ENCODE assay signal across 8 cellular contexts in the genomic region with DNA sequence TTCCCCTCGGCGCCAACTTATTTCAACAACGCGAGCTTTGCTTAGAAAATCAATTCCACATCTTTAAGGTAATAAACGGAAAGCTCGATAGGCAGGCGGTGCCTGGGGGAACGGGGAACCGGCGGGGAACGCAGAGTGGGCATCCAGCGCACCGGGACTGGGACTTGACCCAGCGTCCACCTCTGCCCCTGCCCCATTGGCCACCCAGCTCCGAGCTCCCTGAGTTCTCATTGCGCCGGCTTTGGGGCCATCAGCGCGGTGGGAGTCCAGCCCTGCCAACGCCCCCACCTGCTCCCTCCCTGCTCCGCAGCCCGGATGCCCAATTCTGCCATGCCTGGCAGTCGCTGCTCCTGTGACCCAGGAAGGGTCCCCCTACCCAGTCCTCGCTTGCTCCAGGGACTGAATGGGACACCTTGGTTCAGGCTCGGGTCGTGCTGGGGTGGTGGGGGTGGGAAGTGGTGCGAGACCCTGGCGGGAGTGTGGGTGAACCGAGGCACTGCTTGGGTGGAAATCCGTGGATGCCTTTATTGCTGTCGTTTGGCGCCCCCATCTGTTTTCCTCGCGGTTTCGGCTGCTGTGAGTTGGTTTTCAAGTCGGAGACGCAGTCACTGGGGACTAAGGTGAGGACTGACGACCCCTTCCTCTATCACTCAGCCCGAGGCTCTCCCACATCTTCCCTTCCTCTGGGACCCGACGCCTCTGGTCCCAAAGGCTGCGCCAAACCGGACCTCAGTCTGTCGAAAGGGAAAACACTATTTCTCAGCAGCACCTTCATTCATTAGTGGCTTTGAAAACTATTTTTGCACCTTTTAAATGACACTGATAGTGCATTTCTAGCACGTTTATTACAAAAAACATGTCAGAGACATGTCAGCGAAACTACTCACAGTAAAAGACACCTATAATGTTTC. TPM values are rescaled to one million over a fixed set of nuclear protein-coding genes. Genes with fewer than 3 reads are reported as not detected.
DNase-seq lines count a peak whose midpoint lies in the region; ATAC-seq and TF ChIP-seq lines count a peak whose summit lies in the region.

No MANE protein-coding gene starts in this region.

- peak; percentile 14 to 20 for DNase-seq in hippocampal formation (lab: John Stamatoyannopoulos, UW)
- DNase-seq in vagina (ENCODE audit: extremely low spot score in 2 of 2): no peak
- no peak for DNase-seq in GF-D8 (lab: John Stamatoyannopoulos, UW)

- no peaks in the 10 kb centered on the region for H3K9me2 ChIP-seq in DOHH2 (replicated peaks; ENCODE audit: control insufficient read depth, low read length)

- no peak overlapping the region for H3K4me2 ChIP-seq in DOHH2 (ENCODE audit: low read length)

- H3K4me1 ChIP-seq in DOHH2 (ENCODE audit: control insufficient read depth, low read length): no peaks in the 10 kb centered on the region
- H3K4me1 ChIP-seq in vagina: peaks cover 57% of the 10 kb centered on the region

- no peak for ATAC-seq in GM21786 (IDR thresholded peaks at IDR 0.05; ENCODE audit: unreplicated experiment)
- ATAC-seq in HG02759 (IDR thresholded peaks at IDR 0.05; ENCODE audit: unreplicated experiment): no peak

- H3F3A ChIP-seq in DOHH2 (ENCODE audit: control insufficient read depth, insufficient read depth): no peaks in the 10 kb centered on the region

- intact Hi-C loops in vagina (cut with DNase I): loop anchor here (5.0 to 10.0 kb wide), 2 partner anchors 399 to 1751 kb away; a partner anchor contains a TSS

- no peaks in the 10 kb centered on the region for H3K79me2 ChIP-seq in DOHH2 (ENCODE audit: control insufficient read depth, low read length)

- H3K4me3 ChIP-seq in DOHH2 (ENCODE audit: low read length) (no peak overlapping the region), WI38 (ENCODE audit: low read depth, low read length) (no peak overlapping the region), vagina (peak overlapping the region; percentile 49 to 52)

- no peak for TF ChIP-seq POLR2A in vagina (IDR thresholded peaks at IDR 0.05)

- H3K27ac ChIP-seq in DOHH2 (ENCODE audit: low read depth, low read length): no peak overlapping the region
- H3K27ac ChIP-seq in vagina: peak overlapping the region; percentile 93

- H4K20me1 ChIP-seq in DOHH2 (ENCODE audit: control insufficient read depth, insufficient read depth, low read depth, low read length): no peaks in the 10 kb centered on the region

- no peak for TF ChIP-seq EP300 in Ishikawa (IDR thresholded peaks at IDR 0.05; ENCODE audit: borderline replicate concordance)

- TF ChIP-seq CTCF in DOHH2 (IDR thresholded peaks at IDR 0.05; ENCODE audit: low read depth, low read length, poor library complexity, severe bottlenecking) (peak; percentile 44), WI38 (IDR thresholded peaks at IDR 0.05; ENCODE audit: low read depth, low read length) (peak; percentile 48), vagina (IDR thresholded peaks at IDR 0.05) (peak in 2 of 3 experiments; percentile 28 to 45)

- H3K9me3 ChIP-seq in DOHH2 (ENCODE audit: control insufficient read depth, insufficient read depth, low read length) (peaks cover 1% of the 10 kb centered on the region; the same call in 1 of the 2 replicates), vagina (no peaks in the 10 kb centered on the region)

- H3K36me3 ChIP-seq in DOHH2 (ENCODE audit: control insufficient read depth, low read length) (no peaks in the 10 kb centered on the region), vagina (no peaks in the 10 kb centered on the region)

- TF ChIP-seq RAD21 in Ishikawa (IDR thresholded peaks at IDR 0.05; ENCODE audit: low read depth): peak; percentile 61

- H3K27me3 ChIP-seq in DOHH2 (ENCODE audit: control insufficient read depth, low read length): peaks cover 25% of the 10 kb centered on the region
- peaks cover 2% of the 10 kb centered on the region for H3K27me3 ChIP-seq in vagina

TF ChIP-seq in Ishikawa, 13 proteins besides CTCF, POLR2A, EP300 and RAD21:
- no peak for TF ChIP-seq YY1 (IDR thresholded peaks at IDR 0.05; ENCODE audit: low read depth)
- no peak for TF ChIP-seq CREB1 (IDR thresholded peaks at IDR 0.05; ENCODE audit: low read depth)
- no peak for TF ChIP-seq EGR1 (IDR thresholded peaks at IDR 0.05)
- TF ChIP-seq, protein P1, sequence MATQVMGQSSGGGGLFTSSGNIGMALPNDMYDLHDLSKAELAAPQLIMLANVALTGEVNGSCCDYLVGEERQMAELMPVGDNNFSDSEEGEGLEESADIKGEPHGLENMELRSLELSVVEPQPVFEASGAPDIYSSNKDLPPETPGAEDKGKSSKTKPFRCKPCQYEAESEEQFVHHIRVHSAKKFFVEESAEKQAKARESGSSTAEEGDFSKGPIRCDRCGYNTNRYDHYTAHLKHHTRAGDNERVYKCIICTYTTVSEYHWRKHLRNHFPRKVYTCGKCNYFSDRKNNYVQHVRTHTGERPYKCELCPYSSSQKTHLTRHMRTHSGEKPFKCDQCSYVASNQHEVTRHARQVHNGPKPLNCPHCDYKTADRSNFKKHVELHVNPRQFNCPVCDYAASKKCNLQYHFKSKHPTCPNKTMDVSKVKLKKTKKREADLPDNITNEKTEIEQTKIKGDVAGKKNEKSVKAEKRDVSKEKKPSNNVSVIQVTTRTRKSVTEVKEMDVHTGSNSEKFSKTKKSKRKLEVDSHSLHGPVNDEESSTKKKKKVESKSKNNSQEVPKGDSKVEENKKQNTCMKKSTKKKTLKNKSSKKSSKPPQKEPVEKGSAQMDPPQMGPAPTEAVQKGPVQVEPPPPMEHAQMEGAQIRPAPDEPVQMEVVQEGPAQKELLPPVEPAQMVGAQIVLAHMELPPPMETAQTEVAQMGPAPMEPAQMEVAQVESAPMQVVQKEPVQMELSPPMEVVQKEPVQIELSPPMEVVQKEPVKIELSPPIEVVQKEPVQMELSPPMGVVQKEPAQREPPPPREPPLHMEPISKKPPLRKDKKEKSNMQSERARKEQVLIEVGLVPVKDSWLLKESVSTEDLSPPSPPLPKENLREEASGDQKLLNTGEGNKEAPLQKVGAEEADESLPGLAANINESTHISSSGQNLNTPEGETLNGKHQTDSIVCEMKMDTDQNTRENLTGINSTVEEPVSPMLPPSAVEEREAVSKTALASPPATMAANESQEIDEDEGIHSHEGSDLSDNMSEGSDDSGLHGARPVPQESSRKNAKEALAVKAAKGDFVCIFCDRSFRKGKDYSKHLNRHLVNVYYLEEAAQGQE (IDR thresholded peaks at IDR 0.05; ENCODE audit: low read depth): no peak
- no peak for TF ChIP-seq TAF1 (IDR thresholded peaks at IDR 0.05; ENCODE audit: low read depth)
- no peak for TF ChIP-seq NFIC (IDR thresholded peaks at IDR 0.05)
- TF ChIP-seq CEBPB (IDR thresholded peaks at IDR 0.05): no peak
- TF ChIP-seq, protein P2, sequence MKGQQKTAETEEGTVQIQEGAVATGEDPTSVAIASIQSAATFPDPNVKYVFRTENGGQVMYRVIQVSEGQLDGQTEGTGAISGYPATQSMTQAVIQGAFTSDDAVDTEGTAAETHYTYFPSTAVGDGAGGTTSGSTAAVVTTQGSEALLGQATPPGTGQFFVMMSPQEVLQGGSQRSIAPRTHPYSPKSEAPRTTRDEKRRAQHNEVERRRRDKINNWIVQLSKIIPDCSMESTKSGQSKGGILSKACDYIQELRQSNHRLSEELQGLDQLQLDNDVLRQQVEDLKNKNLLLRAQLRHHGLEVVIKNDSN (IDR thresholded peaks at IDR 0.05): no peak
- no peak for TF ChIP-seq TCF12 (IDR thresholded peaks at IDR 0.05; ENCODE audit: low read depth)
- TF ChIP-seq ZBTB7A (IDR thresholded peaks at IDR 0.05; ENCODE audit: low read depth): no peak
- no peak for TF ChIP-seq FOXM1 (IDR thresholded peaks at IDR 0.05; ENCODE audit: borderline replicate concordance, low read depth)
TF ChIP-seq in Ishikawa: peak in this region for 0.

RNA-seq across cellular contexts. Expression of a gene that starts 2.4 kb away (rescaled TPM):
- 0.98 TPM for total RNA-seq in vagina

RNA-seq across cellular contexts. Expression of a gene that starts 6.4 kb away (rescaled TPM):
- total RNA-seq in vagina: 15.7 TPM

RNA-seq across cellular contexts. Expression of a gene that starts 13.5 kb away (rescaled TPM):
- 1.7 TPM for total RNA-seq in vagina

RNA-seq across cellular contexts. Expression of a gene that starts 21.0 kb away (rescaled TPM):
- total RNA-seq in vagina: 19.4 TPM

RNA-seq across cellular contexts. Expression of a gene that starts 30.5 kb away (rescaled TPM):
- total RNA-seq in vagina: 19.6 TPM

Comparison
In these comparisons a context has a peak if more than half of its experiments do, and no peak if none do; other contexts are left out.
1. H3K4me3 ChIP-seq: peak in vagina (2 of 2); none in DOHH2 (single experiment) and WI38 (single experiment).
2. DNase-seq: peak in hippocampal formation (2 of 2); none in vagina (0 of 2) and GF-D8 (single experiment).
3. Peak in every context shown above with its lines, with median percentiles within 50 percentile points of each other: CTCF ChIP-seq.